In the genomic region with DNA sequence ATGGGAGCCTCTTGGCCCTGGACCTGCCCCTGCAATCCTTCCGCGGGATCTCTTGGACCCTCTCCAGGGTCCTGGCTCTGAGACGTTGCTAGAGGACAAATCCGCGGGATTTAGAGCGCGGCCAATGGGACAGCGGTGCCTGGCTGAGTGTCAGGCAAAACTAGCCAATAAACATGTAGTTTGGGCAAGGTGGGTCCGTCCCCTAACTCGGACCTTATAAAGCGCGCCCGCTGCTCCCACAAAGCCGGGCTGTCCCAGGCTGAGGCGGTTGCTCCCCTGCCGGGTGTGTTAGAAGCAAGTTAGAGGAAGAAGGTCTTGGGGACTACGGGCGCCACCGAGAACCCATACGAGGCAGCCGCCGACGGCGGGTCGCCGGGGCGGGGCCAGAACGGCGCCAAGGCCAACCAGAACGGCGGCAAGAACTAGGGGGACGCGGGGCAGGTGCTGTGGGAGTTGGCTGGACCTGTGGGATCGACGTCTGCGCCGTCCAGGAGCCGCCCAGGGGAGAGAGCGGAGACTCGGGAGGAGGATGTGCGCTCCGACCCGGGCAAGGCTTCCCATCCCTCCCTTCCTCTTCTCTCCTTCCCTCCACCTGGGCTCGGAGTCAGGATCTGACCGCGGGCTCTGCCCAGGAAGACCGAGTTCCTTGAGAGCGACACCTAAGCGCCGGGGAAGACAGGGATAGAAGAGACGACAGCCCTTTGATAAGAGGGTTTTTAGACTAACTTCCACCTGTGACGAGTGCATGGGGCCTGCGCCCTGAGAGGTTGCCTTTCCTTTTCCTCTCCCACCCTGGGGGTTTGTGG, we compare ENCODE assay signal across 1 cellular context.
TF ChIP-seq lines count a peak whose summit lies in the region.

No MANE protein-coding gene starts in this region.

TF ChIP-seq in HepG2, 621 proteins besides CTCF, POLR2A, EP300 and RAD21 (continues in another document):
- TF ChIP-seq, protein P1, sequence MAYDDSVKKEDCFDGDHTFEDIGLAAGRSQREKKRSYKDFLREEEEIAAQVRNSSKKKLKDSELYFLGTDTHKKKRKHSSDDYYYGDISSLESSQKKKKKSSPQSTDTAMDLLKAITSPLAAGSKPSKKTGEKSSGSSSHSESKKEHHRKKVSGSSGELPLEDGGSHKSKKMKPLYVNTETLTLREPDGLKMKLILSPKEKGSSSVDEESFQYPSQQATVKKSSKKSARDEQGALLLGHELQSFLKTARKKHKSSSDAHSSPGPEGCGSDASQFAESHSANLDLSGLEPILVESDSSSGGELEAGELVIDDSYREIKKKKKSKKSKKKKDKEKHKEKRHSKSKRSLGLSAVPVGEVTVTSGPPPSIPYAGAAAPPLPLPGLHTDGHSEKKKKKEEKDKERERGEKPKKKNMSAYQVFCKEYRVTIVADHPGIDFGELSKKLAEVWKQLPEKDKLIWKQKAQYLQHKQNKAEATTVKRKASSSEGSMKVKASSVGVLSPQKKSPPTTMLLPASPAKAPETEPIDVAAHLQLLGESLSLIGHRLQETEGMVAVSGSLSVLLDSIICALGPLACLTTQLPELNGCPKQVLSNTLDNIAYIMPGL (CRISPR knock-in tag; IDR thresholded peaks at IDR 0.05; ENCODE audit: borderline replicate concordance in 1 of 2, low read depth in 1 of 2): peak in 1 of 2 experiments; percentile 92; a peak in 3 of 4 replicates
- peak; percentile 66; the same call in 1 of the 2 replicates for TF ChIP-seq ZNF768 (CRISPR knock-in tag; IDR thresholded peaks at IDR 0.05)
- TF ChIP-seq CREB1 (IDR thresholded peaks at IDR 0.05): peak; percentile 44
- peak; percentile 87 for TF ChIP-seq CREB1 (CRISPR knock-in tag; IDR thresholded peaks at IDR 0.05)
- TF ChIP-seq AKAP8 (CRISPR knock-in tag; IDR thresholded peaks at IDR 0.05): 0 out of 2 replicates have a peak, but pooled peaks have one; percentile 50
- TF ChIP-seq, protein P2, sequence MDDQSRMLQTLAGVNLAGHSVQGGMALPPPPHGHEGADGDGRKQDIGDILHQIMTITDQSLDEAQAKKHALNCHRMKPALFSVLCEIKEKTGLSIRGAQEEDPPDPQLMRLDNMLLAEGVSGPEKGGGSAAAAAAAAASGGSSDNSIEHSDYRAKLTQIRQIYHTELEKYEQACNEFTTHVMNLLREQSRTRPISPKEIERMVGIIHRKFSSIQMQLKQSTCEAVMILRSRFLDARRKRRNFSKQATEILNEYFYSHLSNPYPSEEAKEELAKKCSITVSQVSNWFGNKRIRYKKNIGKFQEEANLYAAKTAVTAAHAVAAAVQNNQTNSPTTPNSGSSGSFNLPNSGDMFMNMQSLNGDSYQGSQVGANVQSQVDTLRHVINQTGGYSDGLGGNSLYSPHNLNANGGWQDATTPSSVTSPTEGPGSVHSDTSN (CRISPR knock-in tag; IDR thresholded peaks at IDR 0.05; ENCODE audit: borderline replicate concordance): peak; percentile 53; the same call in 1 of the 2 replicates
- peak; percentile 71 for TF ChIP-seq ASH2L (IDR thresholded peaks at IDR 0.05; ENCODE audit: insufficient read length, low read depth, low read length)
- TF ChIP-seq, protein P3, sequence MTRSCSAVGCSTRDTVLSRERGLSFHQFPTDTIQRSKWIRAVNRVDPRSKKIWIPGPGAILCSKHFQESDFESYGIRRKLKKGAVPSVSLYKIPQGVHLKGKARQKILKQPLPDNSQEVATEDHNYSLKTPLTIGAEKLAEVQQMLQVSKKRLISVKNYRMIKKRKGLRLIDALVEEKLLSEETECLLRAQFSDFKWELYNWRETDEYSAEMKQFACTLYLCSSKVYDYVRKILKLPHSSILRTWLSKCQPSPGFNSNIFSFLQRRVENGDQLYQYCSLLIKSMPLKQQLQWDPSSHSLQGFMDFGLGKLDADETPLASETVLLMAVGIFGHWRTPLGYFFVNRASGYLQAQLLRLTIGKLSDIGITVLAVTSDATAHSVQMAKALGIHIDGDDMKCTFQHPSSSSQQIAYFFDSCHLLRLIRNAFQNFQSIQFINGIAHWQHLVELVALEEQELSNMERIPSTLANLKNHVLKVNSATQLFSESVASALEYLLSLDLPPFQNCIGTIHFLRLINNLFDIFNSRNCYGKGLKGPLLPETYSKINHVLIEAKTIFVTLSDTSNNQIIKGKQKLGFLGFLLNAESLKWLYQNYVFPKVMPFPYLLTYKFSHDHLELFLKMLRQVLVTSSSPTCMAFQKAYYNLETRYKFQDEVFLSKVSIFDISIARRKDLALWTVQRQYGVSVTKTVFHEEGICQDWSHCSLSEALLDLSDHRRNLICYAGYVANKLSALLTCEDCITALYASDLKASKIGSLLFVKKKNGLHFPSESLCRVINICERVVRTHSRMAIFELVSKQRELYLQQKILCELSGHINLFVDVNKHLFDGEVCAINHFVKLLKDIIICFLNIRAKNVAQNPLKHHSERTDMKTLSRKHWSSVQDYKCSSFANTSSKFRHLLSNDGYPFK (CRISPR knock-in tag; IDR thresholded peaks at IDR 0.05; ENCODE audit: borderline replicate concordance): peak; percentile 81; the same call in 1 of the 2 replicates
- peak; percentile 75; the same call in 1 of the 2 replicates for TF ChIP-seq NRL (CRISPR knock-in tag; IDR thresholded peaks at IDR 0.05; ENCODE audit: borderline replicate concordance)
- TF ChIP-seq TCF12 (IDR thresholded peaks at IDR 0.05): no peak
- peak; percentile 56; the same call in 1 of the 2 replicates for TF ChIP-seq TCF12 (CRISPR knock-in tag; IDR thresholded peaks at IDR 0.05)
- TF ChIP-seq, protein P4, sequence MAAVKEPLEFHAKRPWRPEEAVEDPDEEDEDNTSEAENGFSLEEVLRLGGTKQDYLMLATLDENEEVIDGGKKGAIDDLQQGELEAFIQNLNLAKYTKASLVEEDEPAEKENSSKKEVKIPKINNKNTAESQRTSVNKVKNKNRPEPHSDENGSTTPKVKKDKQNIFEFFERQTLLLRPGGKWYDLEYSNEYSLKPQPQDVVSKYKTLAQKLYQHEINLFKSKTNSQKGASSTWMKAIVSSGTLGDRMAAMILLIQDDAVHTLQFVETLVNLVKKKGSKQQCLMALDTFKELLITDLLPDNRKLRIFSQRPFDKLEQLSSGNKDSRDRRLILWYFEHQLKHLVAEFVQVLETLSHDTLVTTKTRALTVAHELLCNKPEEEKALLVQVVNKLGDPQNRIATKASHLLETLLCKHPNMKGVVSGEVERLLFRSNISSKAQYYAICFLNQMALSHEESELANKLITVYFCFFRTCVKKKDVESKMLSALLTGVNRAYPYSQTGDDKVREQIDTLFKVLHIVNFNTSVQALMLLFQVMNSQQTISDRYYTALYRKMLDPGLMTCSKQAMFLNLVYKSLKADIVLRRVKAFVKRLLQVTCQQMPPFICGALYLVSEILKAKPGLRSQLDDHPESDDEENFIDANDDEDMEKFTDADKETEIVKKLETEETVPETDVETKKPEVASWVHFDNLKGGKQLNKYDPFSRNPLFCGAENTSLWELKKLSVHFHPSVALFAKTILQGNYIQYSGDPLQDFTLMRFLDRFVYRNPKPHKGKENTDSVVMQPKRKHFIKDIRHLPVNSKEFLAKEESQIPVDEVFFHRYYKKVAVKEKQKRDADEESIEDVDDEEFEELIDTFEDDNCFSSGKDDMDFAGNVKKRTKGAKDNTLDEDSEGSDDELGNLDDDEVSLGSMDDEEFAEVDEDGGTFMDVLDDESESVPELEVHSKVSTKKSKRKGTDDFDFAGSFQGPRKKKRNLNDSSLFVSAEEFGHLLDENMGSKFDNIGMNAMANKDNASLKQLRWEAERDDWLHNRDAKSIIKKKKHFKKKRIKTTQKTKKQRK (IDR thresholded peaks at IDR 0.05; ENCODE audit: low read length): no peak
- TF ChIP-seq, protein P5, sequence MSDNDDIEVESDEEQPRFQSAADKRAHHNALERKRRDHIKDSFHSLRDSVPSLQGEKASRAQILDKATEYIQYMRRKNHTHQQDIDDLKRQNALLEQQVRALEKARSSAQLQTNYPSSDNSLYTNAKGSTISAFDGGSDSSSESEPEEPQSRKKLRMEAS (IDR thresholded peaks at IDR 0.05): peak; percentile 79
- TF ChIP-seq, protein P6, sequence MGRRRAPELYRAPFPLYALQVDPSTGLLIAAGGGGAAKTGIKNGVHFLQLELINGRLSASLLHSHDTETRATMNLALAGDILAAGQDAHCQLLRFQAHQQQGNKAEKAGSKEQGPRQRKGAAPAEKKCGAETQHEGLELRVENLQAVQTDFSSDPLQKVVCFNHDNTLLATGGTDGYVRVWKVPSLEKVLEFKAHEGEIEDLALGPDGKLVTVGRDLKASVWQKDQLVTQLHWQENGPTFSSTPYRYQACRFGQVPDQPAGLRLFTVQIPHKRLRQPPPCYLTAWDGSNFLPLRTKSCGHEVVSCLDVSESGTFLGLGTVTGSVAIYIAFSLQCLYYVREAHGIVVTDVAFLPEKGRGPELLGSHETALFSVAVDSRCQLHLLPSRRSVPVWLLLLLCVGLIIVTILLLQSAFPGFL (CRISPR knock-in tag; IDR thresholded peaks at IDR 0.05): peak; percentile 96
- peak; percentile 99 for TF ChIP-seq POGZ (CRISPR knock-in tag; IDR thresholded peaks at IDR 0.05)
- TF ChIP-seq, protein P7, sequence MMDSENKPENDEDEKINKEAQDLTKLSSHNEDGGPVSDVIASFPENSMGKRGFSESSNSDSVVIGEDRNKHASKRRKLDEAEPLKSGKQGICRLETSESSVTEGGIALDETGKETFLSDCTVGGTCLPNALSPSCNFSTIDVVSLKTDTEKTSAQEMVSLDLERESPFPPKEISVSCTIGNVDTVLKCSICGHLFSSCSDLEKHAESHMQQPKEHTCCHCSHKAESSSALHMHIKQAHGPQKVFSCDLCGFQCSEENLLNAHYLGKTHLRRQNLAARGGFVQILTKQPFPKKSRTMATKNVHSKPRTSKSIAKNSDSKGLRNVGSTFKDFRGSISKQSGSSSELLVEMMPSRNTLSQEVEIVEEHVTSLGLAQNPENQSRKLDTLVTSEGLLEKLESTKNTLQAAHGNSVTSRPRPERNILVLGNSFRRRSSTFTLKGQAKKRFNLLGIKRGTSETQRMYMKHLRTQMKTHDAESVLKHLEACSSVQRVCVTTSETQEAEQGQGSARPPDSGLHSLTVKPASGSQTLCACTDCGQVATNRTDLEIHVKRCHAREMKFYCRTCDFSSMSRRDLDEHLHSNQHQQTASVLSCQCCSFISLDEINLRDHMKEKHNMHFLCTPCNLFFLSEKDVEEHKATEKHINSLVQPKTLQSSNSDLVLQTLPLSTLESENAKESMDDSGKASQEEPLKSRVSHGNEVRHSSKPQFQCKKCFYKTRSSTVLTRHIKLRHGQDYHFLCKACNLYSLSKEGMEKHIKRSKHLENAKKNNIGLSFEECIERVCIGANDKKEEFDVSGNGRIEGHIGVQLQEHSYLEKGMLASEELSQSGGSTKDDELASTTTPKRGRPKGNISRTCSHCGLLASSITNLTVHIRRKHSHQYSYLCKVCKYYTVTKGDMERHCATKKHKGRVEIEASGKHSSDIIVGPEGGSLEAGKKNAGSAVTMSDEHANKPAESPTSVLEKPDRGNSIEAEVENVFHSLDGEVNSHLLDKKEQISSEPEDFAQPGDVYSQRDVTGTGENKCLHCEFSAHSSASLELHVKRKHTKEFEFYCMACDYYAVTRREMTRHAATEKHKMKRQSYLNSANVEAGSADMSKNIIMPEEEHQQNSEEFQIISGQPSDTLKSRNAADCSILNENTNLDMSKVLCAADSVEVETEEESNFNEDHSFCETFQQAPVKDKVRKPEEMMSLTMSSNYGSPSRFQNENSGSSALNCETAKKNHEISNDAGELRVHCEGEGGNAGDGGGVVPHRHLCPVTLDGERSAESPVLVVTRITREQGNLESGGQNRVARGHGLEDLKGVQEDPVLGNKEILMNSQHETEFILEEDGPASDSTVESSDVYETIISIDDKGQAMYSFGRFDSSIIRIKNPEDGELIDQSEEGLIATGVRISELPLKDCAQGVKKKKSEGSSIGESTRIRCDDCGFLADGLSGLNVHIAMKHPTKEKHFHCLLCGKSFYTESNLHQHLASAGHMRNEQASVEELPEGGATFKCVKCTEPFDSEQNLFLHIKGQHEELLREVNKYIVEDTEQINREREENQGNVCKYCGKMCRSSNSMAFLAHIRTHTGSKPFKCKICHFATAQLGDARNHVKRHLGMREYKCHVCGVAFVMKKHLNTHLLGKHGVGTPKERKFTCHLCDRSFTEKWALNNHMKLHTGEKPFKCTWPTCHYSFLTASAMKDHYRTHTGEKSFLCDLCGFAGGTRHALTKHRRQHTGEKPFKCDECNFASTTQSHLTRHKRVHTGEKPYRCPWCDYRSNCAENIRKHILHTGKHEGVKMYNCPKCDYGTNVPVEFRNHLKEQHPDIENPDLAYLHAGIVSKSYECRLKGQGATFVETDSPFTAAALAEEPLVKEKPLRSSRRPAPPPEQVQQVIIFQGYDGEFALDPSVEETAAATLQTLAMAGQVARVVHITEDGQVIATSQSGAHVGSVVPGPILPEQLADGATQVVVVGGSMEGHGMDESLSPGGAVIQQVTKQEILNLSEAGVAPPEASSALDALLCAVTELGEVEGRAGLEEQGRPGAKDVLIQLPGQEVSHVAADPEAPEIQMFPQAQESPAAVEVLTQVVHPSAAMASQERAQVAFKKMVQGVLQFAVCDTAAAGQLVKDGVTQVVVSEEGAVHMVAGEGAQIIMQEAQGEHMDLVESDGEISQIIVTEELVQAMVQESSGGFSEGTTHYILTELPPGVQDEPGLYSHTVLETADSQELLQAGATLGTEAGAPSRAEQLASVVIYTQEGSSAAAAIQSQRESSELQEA (CRISPR knock-in tag; IDR thresholded peaks at IDR 0.05; ENCODE audit: not compliant biosample characterization): no peak
- peak; percentile 47; the same call in 1 of the 2 replicates for TF ChIP-seq HIVEP1 (CRISPR knock-in tag; IDR thresholded peaks at IDR 0.05)
- TF ChIP-seq, protein P8, sequence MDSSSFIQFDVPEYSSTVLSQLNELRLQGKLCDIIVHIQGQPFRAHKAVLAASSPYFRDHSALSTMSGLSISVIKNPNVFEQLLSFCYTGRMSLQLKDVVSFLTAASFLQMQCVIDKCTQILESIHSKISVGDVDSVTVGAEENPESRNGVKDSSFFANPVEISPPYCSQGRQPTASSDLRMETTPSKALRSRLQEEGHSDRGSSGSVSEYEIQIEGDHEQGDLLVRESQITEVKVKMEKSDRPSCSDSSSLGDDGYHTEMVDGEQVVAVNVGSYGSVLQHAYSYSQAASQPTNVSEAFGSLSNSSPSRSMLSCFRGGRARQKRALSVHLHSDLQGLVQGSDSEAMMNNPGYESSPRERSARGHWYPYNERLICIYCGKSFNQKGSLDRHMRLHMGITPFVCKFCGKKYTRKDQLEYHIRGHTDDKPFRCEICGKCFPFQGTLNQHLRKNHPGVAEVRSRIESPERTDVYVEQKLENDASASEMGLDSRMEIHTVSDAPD (CRISPR knock-in tag; IDR thresholded peaks at IDR 0.05): peak; percentile 69; the same call in 1 of the 2 replicates
- no peak for TF ChIP-seq ZNF251 (CRISPR knock-in tag; IDR thresholded peaks at IDR 0.05)
- peak; percentile 92; the same call in 1 of the 2 replicates for TF ChIP-seq IRX3 (CRISPR knock-in tag; IDR thresholded peaks at IDR 0.05; ENCODE audit: borderline replicate concordance, low read depth)
- peak; percentile 48 for TF ChIP-seq ZNF33B (CRISPR knock-in tag; IDR thresholded peaks at IDR 0.05)
- TF ChIP-seq SNRNP70 (IDR thresholded peaks at IDR 0.05; ENCODE audit: low read depth, low read length): no peak
- TF ChIP-seq RORA (CRISPR knock-in tag; IDR thresholded peaks at IDR 0.05): no peak
- TF ChIP-seq ZNF781 (CRISPR knock-in tag; IDR thresholded peaks at IDR 0.05; ENCODE audit: borderline replicate concordance, not compliant biosample characterization): no peak
- TF ChIP-seq, protein P9, sequence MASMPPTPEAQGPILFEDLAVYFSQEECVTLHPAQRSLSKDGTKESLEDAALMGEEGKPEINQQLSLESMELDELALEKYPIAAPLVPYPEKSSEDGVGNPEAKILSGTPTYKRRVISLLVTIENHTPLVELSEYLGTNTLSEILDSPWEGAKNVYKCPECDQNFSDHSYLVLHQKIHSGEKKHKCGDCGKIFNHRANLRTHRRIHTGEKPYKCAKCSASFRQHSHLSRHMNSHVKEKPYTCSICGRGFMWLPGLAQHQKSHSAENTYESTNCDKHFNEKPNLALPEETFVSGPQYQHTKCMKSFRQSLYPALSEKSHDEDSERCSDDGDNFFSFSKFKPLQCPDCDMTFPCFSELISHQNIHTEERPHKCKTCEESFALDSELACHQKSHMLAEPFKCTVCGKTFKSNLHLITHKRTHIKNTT (CRISPR knock-in tag; IDR thresholded peaks at IDR 0.05): 0 out of 2 replicates have a peak, but pooled peaks have one; percentile 29
- TF ChIP-seq ZNF335 (CRISPR knock-in tag; IDR thresholded peaks at IDR 0.05): peak; percentile 75; the same call in 1 of the 2 replicates
- TF ChIP-seq AGO2 (optimal IDR thresholded peaks at IDR 0.05; ENCODE audit: low read depth, low read length): peak; percentile 84
